14 cellular contexts compared by ENCODE assay signal in the genomic region with DNA sequence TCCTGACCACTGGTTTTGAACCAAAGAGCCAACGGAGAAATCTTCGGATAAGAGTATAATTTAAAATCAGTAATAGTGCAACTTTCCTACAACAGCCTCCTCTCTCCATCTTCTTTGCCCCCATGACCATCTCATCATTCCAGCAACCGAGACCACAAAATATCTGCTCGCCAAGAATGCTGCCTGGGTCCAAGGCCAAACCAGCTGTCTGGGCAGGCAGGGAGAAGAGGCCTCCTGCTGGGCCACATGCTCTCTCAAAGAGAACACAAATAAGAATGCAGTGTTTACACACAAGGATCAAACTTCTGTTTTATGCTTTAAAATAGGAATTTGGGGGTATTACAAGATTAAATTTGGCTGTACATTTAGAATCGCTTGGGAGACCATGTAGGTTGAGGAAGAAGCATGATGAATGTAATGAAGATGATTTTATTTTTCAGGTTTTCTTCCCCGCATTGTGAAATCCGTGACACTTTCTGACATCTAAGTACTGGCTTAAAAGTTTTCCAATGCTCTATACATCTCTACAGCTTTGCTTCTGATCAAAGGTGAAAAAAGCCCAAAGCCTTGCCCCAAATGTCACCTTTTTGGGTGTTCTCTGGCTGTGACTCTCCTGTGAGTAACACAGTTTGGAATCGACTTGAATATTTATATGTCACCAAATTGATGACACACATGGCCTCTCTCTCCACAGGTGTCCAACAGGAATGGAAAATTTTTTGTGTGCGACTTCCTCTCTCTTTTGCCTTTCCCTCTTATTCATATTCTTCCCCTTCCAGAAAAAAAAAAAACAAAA.
A peak's percentile ranks its signal among the peaks of the same experiment; 100 is the strongest.
DNase-seq lines count a peak whose midpoint lies in the region; ATAC-seq lines count a peak whose summit lies in the region.
"Had no signal": no experiment of that assay in that cellular context is flagged by ENCODE, and none has a peak within 500 bp of the region (broad histone marks: within the 10 kb centered on the region; RNA-seq: fewer than 3 reads in every experiment).

No MANE protein-coding gene starts in this region.

- ATAC-seq in Right ventricle myocardium superior (ENCODE audit: poor library complexity): no peak
- ATAC-seq: GM23338 had no signal

- DNase-seq in DMS79 treated with DMSO at 0.1 percent for 48 hours (lab: John Stamatoyannopoulos, UW): peak; percentile 18
- no peak for DNase-seq in DMS79 (lab: John Stamatoyannopoulos, UW)
- DNase-seq in LHCN-M2 (ENCODE audit: low read depth): peak; percentile 6
- DNase-seq in astrocyte of the hippocampus (ENCODE audit: low read depth, low spot score): peak; percentile 19
- peak; percentile 70 for DNase-seq in myocyte (ENCODE audit: low read depth)
- DNase-seq in HCEC 1CT: no peak
- no peak for DNase-seq in Right ventricle myocardium superior
- no peak for DNase-seq in D341Med (ENCODE audit: low spot score)
- DNase-seq: AML-193, DMS 273 treated with DMSO at 0.1 percent for 48 hours, EL, H9, HFFc6 had no signal

- intact Hi-C loops in Right ventricle myocardium superior (cut with DNase I): no loop called here

Comparison
In these comparisons a context has a peak if more than half of its experiments do, and no peak if none do; other contexts are left out.
1. DNase-seq: peak in DMS79 treated with DMSO at 0.1 percent for 48 hours (single experiment), LHCN-M2 (single experiment), astrocyte of the hippocampus (single experiment) and myocyte (single experiment); none in DMS79 (single experiment), HCEC 1CT (single experiment), Right ventricle myocardium superior (single experiment) and D341Med (single experiment).